1 cellular context compared by ENCODE assay signal in genomic region chr3:58246148-58247051, GRCh38.
TF ChIP-seq lines count a peak whose summit lies in the region.

No MANE protein-coding gene starts in this region.

TF ChIP-seq in K562, 482 proteins besides CTCF, POLR2A, EP300 and RAD21 (continued from another document):
- no peak for TF ChIP-seq ZBTB11 (CRISPR knock-in tag; IDR thresholded peaks at IDR 0.05)
- TF ChIP-seq ARID1B (IDR thresholded peaks at IDR 0.05) = peak; percentile 37; the same call in 1 of the 2 replicates
- no peak for TF ChIP-seq ZNF57 (CRISPR knock-in tag; IDR thresholded peaks at IDR 0.05)
- peak; percentile 61 for TF ChIP-seq CBFA2T3 (IDR thresholded peaks at IDR 0.05)
- TF ChIP-seq HDAC6 (IDR thresholded peaks at IDR 0.05; ENCODE audit: low read depth, low read length) = no peak
- TF ChIP-seq FOXK1 (CRISPR knock-in tag; IDR thresholded peaks at IDR 0.05; ENCODE audit: borderline replicate concordance) = no peak
- no peak for TF ChIP-seq NONO (IDR thresholded peaks at IDR 0.05; ENCODE audit: low read depth in 2 of 2, low read length in 1 of 2)
- no peak for TF ChIP-seq ILF3 (IDR thresholded peaks at IDR 0.05; ENCODE audit: borderline replicate concordance)
- TF ChIP-seq TCF15 (CRISPR knock-in tag; IDR thresholded peaks at IDR 0.05) = no peak
- no peak for TF ChIP-seq FOXJ3 (CRISPR knock-in tag; IDR thresholded peaks at IDR 0.05)
- TF ChIP-seq POLR3G (IDR thresholded peaks at IDR 0.05; ENCODE audit: extremely low read depth, insufficient read length, insufficient replicate concordance) = no peak
- TF ChIP-seq RB1 (IDR thresholded peaks at IDR 0.05; ENCODE audit: low read depth) = no peak
- TF ChIP-seq E2F1 (CRISPR knock-in tag; IDR thresholded peaks at IDR 0.05) = no peak
